In genomic region chr16:13438064-13438463, GRCh38 we compare ENCODE assay signal across 19 cellular contexts.
"Had no signal": no experiment of that assay in that cellular context is flagged by ENCODE, and none has a peak within 500 bp of the region (broad histone marks: within the 10 kb centered on the region; RNA-seq: fewer than 3 reads in every experiment).

No MANE protein-coding gene starts in this region.

- H3K27me3 ChIP-seq: pancreas, suprapubic skin, thyroid gland had no signal

- H3K36me3 ChIP-seq: heart left ventricle, pancreas, suprapubic skin, thyroid gland had no signal

- H3K4me2 ChIP-seq: smooth muscle cell had no signal

- H3K9me3 ChIP-seq: heart left ventricle, pancreas, suprapubic skin, thyroid gland had no signal

- FAIRE-seq: endothelial cell of umbilical vein, islet of Langerhans, pancreas, urothelium cell line had no signal

- ATAC-seq: heart left ventricle; pancreas; stimulated activated naive CD8-positive, alpha-beta T cell treated with anti-CD3 and anti-CD28 coated beads, Interleukin-15, Interleukin-2, amounts not matched to agents 100 U/mL and 50 U/mL, for 24 hours had no signal

- H3K4me1 ChIP-seq: heart left ventricle, pancreas, suprapubic skin, thyroid gland had no signal

- DNase-seq: dermis blood vessel endothelial cell; endodermal cell; erythroblast; foreskin melanocyte; heart left ventricle; hypothalamus; kidney glomerular epithelial cell; mesendoderm; naive B cell; occipital lobe; pancreas; stimulated activated CD4-positive, alpha-beta T cell treated with anti-CD3 and anti-CD28 coated beads, Interleukin-2, amount 100 ng/mL, for 48 hours; stimulated activated naive CD8-positive, alpha-beta T cell treated with anti-CD3 and anti-CD28 coated beads, Interleukin-15, Interleukin-2, amounts not matched to agents 100 U/mL and 50 U/mL, for 24 hours; thyroid gland had no signal

- H3K27ac ChIP-seq: heart left ventricle, pancreas, suprapubic skin, thyroid gland had no signal

- H3K4me3 ChIP-seq: heart left ventricle, pancreas, smooth muscle cell, suprapubic skin, thyroid gland had no signal
